ENCODE assay signal across 8 cellular contexts in genomic region chr14:77025744-77026165, GRCh38. TPM values are rescaled to one million over a fixed set of nuclear protein-coding genes. Genes with fewer than 3 reads are reported as not detected.
DNase-seq lines count a peak whose midpoint lies in the region; ATAC-seq and TF ChIP-seq lines count a peak whose summit lies in the region.

No MANE protein-coding gene starts in this region.

- CTCF ChIA-PET in HEK293T (lab: Yijun Ruan, JAX), result interaction anchor here (0.6 to 0.9 kb wide), 2 partner anchors 19 to 64 kb away, joined by 3 read pairs; no protein-coding TSS in a partner anchor

- peak overlapping the region; percentile 70 to 90 (median 83) for H3K4me3 Mint-ChIP-seq in CD4-positive, CD25-positive, alpha-beta regulatory T cell
- H3K4me3 Mint-ChIP-seq in neural crest cell, result peak overlapping the region; percentile 89

- peaks cover 0 to 2% (median 0%) of the 10 kb centered on the region in 7 donors for H3K9me3 Mint-ChIP-seq in CD4-positive, CD25-positive, alpha-beta regulatory T cell
- no peaks in the 10 kb centered on the region for H3K9me3 Mint-ChIP-seq in neural crest cell

- no peak for TF ChIP-seq CTCF in neural crest cell (conservative IDR thresholded peaks at IDR 0.05)

- H3K27me3 ChIP-seq in CD4-positive, CD25-positive, alpha-beta regulatory T cell (ENCODE audit: control insufficient read depth, insufficient read depth, low read length), result no peaks in the 10 kb centered on the region
- H3K27me3 ChIP-seq in endocrine pancreas (ENCODE audit: control insufficient read depth, insufficient read depth, low read length), result no peaks in the 10 kb centered on the region

- POLR2A ChIA-PET in HEK293T (lab: Yijun Ruan, JAX), result interaction anchor here (1.1 to 8.8 kb wide), 3 partner anchors 15 to 106 kb away, joined by 3 to 94 read pairs (median 6); no protein-coding TSS in a partner anchor

- peaks cover 64% of the 10 kb centered on the region for H3K4me1 ChIP-seq in CD4-positive, CD25-positive, alpha-beta regulatory T cell (ENCODE audit: control insufficient read depth, insufficient read depth, low read length, poor library complexity, severe bottlenecking)
- peaks cover 14% of the 10 kb centered on the region for H3K4me1 ChIP-seq in endocrine pancreas (ENCODE audit: control insufficient read depth, insufficient read depth, low read length)

- H3K36me3 Mint-ChIP-seq in CD4-positive, CD25-positive, alpha-beta regulatory T cell, result peaks cover 9% of the 10 kb centered on the region
- H3K36me3 Mint-ChIP-seq in neural crest cell (ENCODE audit: low read depth), result peaks cover 4% of the 10 kb centered on the region

- H3K27me3 Mint-ChIP-seq in CD4-positive, CD25-positive, alpha-beta regulatory T cell, result peaks cover 14% of the 10 kb centered on the region
- H3K27me3 Mint-ChIP-seq in neural crest cell (ENCODE audit: low read depth), result no peaks in the 10 kb centered on the region

- H3K27ac ChIP-seq in CD4-positive, CD25-positive, alpha-beta regulatory T cell (ENCODE audit: insufficient read depth, low read length, poor library complexity, severe bottlenecking), result no peak overlapping the region

- DNase-seq in CD4-positive, CD25-positive, alpha-beta regulatory T cell, result no peak
- DNase-seq in NCI-H2171 (lab: John Stamatoyannopoulos, UW), result peak; percentile 50
- DNase-seq in neural crest cell (ENCODE audit: low read depth, low spot score), result no peak
- DNase-seq in HEK293T (ENCODE audit: extremely low spot score), result no peak
- DNase-seq in NCI-H446 treated with DMSO at 0.1 percent for 48 hours (lab: John Stamatoyannopoulos, UW), result no peak
- DNase-seq in mucosa of gallbladder (ENCODE audit: low spot score), result no peak

- no peaks in the 10 kb centered on the region for H3K9me3 ChIP-seq in CD4-positive, CD25-positive, alpha-beta regulatory T cell (ENCODE audit: control insufficient read depth in 2 of 2, low read length in 2 of 2)
- H3K9me3 ChIP-seq in endocrine pancreas (ENCODE audit: control insufficient read depth, low read length), result no peaks in the 10 kb centered on the region

- ATAC-seq in CD4-positive, CD25-positive, alpha-beta regulatory T cell (ENCODE audit: low read depth in 2 of 2), result no peak
- ATAC-seq in HG03520 (IDR thresholded peaks at IDR 0.05; ENCODE audit: unreplicated experiment), result no peak

- peak overlapping the region; percentile 71 for H3K4me3 ChIP-seq in CD4-positive, CD25-positive, alpha-beta regulatory T cell (ENCODE audit: low read depth, low read length)
- no peak overlapping the region for H3K4me3 ChIP-seq in endocrine pancreas (ENCODE audit: control insufficient read depth, insufficient read depth, low read length)

- no peaks in the 10 kb centered on the region for H3K36me3 ChIP-seq in CD4-positive, CD25-positive, alpha-beta regulatory T cell (ENCODE audit: control insufficient read depth, insufficient read depth, low read length)
- no peaks in the 10 kb centered on the region for H3K36me3 ChIP-seq in endocrine pancreas (ENCODE audit: control insufficient read depth, insufficient read depth, low read length)

- peak overlapping the region in 1 of 3 donors; percentile 90 for H3K27ac Mint-ChIP-seq in CD4-positive, CD25-positive, alpha-beta regulatory T cell
- peak overlapping the region; percentile 12 for H3K27ac Mint-ChIP-seq in neural crest cell (ENCODE audit: unreplicated experiment)

- peaks cover 24 to 66% (median 37%) of the 10 kb centered on the region in 4 donors for H3K4me1 Mint-ChIP-seq in CD4-positive, CD25-positive, alpha-beta regulatory T cell
- peaks cover 51% of the 10 kb centered on the region for H3K4me1 Mint-ChIP-seq in neural crest cell

- peak overlapping the region; percentile 90 for H3K9ac ChIP-seq in endocrine pancreas (ENCODE audit: control insufficient read depth, insufficient read depth, low read length)

TF ChIP-seq in HEK293T, 16 proteins besides CTCF, POLR2A, EP300 and RAD21:
- no peak for TF ChIP-seq ELF4 (IDR thresholded peaks at IDR 0.05)
- TF ChIP-seq SUZ12 (IDR thresholded peaks at IDR 0.05), result no peak
- no peak for TF ChIP-seq PKNOX1 (IDR thresholded peaks at IDR 0.05)
- no peak for TF ChIP-seq FOXM1 (IDR thresholded peaks at IDR 0.05; ENCODE audit: borderline replicate concordance)
- TF ChIP-seq BHLHE40 (IDR thresholded peaks at IDR 0.05; ENCODE audit: borderline replicate concordance), result no peak
- TF ChIP-seq NFRKB (IDR thresholded peaks at IDR 0.05), result no peak
- no peak for TF ChIP-seq LEF1 (IDR thresholded peaks at IDR 0.05; ENCODE audit: borderline replicate concordance)
- no peak for TF ChIP-seq FOXK2 (IDR thresholded peaks at IDR 0.05)
- no peak for TF ChIP-seq FOXA1 (IDR thresholded peaks at IDR 0.05)
- no peak for TF ChIP-seq HDGF (IDR thresholded peaks at IDR 0.05; ENCODE audit: borderline replicate concordance)
- TF ChIP-seq SP1 (IDR thresholded peaks at IDR 0.05), result no peak
- no peak for TF ChIP-seq ZNF384 (IDR thresholded peaks at IDR 0.05)
- TF ChIP-seq L3MBTL2 (conservative IDR thresholded peaks at IDR 0.05), result no peak
- no peak for TF ChIP-seq TARDBP (IDR thresholded peaks at IDR 0.05)
- no peak for TF ChIP-seq ARNT (IDR thresholded peaks at IDR 0.05)
- no peak for TF ChIP-seq CTBP1 (IDR thresholded peaks at IDR 0.05; ENCODE audit: borderline replicate concordance)
TF ChIP-seq in HEK293T: peak in this region for 0.

RNA-seq across cellular contexts. Expression of gene IRF2BPL, which starts 2.8 kb away (rescaled TPM):
- 48.9 TPM for total RNA-seq in CD4-positive, CD25-positive, alpha-beta regulatory T cell
- polyA plus RNA-seq in CD4-positive, CD25-positive, alpha-beta regulatory T cell, result 1 to 10 TPM; 2.2 to 6.7 (median 4.0) TPM
- total RNA-seq in neural crest cell, result 42.6 and 43.6 TPM in 2 replicates
- 70.9 TPM for total RNA-seq in mucosa of gallbladder
